In the genomic region with DNA sequence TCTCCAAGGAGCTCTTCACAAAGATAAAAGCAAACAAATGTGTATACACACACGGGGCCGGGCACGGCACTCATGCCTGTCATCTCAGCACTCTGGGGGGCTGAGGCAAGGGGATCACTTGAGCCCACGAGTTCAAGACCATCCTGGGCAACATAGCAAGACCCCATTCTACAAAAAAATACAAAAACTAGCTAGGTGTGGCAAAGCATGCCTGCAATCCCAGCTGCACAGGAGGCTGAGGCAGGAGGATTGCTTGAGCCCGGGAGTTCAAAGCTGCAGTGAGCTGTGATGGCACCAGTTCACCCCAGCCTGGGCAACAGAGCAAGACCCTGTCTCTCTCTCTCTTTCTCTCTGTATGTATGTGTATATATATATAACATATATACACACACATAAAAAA, we compare ENCODE assay signal across 1 cellular context.
TF ChIP-seq lines count a peak whose summit lies in the region.

No MANE protein-coding gene starts in this region.

TF ChIP-seq in HepG2, 621 proteins besides CTCF, POLR2A, EP300 and RAD21 (continued from another document):
- TF ChIP-seq KDM5B (CRISPR knock-in tag; IDR thresholded peaks at IDR 0.05; ENCODE audit: borderline replicate concordance), result no peak
- TF ChIP-seq KDM2A (CRISPR knock-in tag; IDR thresholded peaks at IDR 0.05; ENCODE audit: borderline replicate concordance, low read depth), result no peak
- TF ChIP-seq, protein P1, sequence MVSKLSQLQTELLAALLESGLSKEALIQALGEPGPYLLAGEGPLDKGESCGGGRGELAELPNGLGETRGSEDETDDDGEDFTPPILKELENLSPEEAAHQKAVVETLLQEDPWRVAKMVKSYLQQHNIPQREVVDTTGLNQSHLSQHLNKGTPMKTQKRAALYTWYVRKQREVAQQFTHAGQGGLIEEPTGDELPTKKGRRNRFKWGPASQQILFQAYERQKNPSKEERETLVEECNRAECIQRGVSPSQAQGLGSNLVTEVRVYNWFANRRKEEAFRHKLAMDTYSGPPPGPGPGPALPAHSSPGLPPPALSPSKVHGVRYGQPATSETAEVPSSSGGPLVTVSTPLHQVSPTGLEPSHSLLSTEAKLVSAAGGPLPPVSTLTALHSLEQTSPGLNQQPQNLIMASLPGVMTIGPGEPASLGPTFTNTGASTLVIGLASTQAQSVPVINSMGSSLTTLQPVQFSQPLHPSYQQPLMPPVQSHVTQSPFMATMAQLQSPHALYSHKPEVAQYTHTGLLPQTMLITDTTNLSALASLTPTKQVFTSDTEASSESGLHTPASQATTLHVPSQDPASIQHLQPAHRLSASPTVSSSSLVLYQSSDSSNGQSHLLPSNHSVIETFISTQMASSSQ (IDR thresholded peaks at IDR 0.05; ENCODE audit: low read depth), result no peak
- TF ChIP-seq, protein P1 (CRISPR knock-in tag; IDR thresholded peaks at IDR 0.05; ENCODE audit: borderline replicate concordance), result no peak
- no peak for TF ChIP-seq PRDM15 (CRISPR knock-in tag; IDR thresholded peaks at IDR 0.05)
- no peak for TF ChIP-seq GTF3A (CRISPR knock-in tag; conservative IDR thresholded peaks at IDR 0.05)
